Comparison of ENCODE assay signal across 3 cellular contexts in genomic region chr2:169572189-169572588, GRCh38.
TF ChIP-seq lines count a peak whose summit lies in the region.

No MANE protein-coding gene starts in this region.

TF ChIP-seq in SK-N-SH, 30 proteins besides CTCF, POLR2A, EP300 and RAD21 (continued from another document):
- no peak for TF ChIP-seq PBX3 (IDR thresholded peaks at IDR 0.05)
- no peak for TF ChIP-seq NFIC (IDR thresholded peaks at IDR 0.05; ENCODE audit: borderline replicate concordance)
- no peak for TF ChIP-seq GABPA (IDR thresholded peaks at IDR 0.05; ENCODE audit: low read depth)
- TF ChIP-seq EZH2phosphoT487 (IDR thresholded peaks at IDR 0.05; ENCODE audit: borderline replicate concordance, low read depth): no peak
- no peak for TF ChIP-seq MEF2A (IDR thresholded peaks at IDR 0.05; ENCODE audit: borderline replicate concordance, low read depth)
- no peak for TF ChIP-seq POLR2AphosphoS5 (IDR thresholded peaks at IDR 0.05; ENCODE audit: low read depth, low read length)
- no peak for TF ChIP-seq SIN3A (IDR thresholded peaks at IDR 0.05; ENCODE audit: borderline replicate concordance, low read depth, low read length)
- no peak for TF ChIP-seq RCOR1 (IDR thresholded peaks at IDR 0.05; ENCODE audit: low read length)
- TF ChIP-seq TAF1 (IDR thresholded peaks at IDR 0.05; ENCODE audit: borderline replicate concordance, low read depth, low read length): no peak
- no peak for TF ChIP-seq USF1 (IDR thresholded peaks at IDR 0.05; ENCODE audit: borderline replicate concordance, low read depth)
- TF ChIP-seq NRF1 (IDR thresholded peaks at IDR 0.05; ENCODE audit: low read depth, low read length): no peak

TF ChIP-seq in SK-N-SH treated with all-trans-retinoic acid at 6 μM for 48 hours, 23 proteins besides CTCF, POLR2A, EP300 and RAD21 (continued from another document):
- TF ChIP-seq PATZ1 (CRISPR knock-in tag; IDR thresholded peaks at IDR 0.05; ENCODE audit: borderline replicate concordance) (no peak), BACH2 (CRISPR knock-in tag; IDR thresholded peaks at IDR 0.05; ENCODE audit: borderline replicate concordance) (no peak), ZFP3 (CRISPR knock-in tag; IDR thresholded peaks at IDR 0.05) (no peak), ISL1 (CRISPR knock-in tag; IDR thresholded peaks at IDR 0.05) (no peak), CREB5 (CRISPR knock-in tag; IDR thresholded peaks at IDR 0.05; ENCODE audit: low read depth) (no peak), ZC3H10 (CRISPR knock-in tag; IDR thresholded peaks at IDR 0.05) (no peak), CSRNP3 (CRISPR knock-in tag; IDR thresholded peaks at IDR 0.05) (no peak), PPARA (CRISPR knock-in tag; IDR thresholded peaks at IDR 0.05; ENCODE audit: borderline replicate concordance) (no peak), CSDC2 (CRISPR knock-in tag; IDR thresholded peaks at IDR 0.05) (no peak), TOX (CRISPR knock-in tag; IDR thresholded peaks at IDR 0.05; ENCODE audit: borderline replicate concordance) (no peak), TSHZ2 (CRISPR knock-in tag; IDR thresholded peaks at IDR 0.05) (no peak), ZNF70 (CRISPR knock-in tag; IDR thresholded peaks at IDR 0.05) (no peak), ARNTL (CRISPR knock-in tag; IDR thresholded peaks at IDR 0.05; ENCODE audit: borderline replicate concordance, low read depth) (no peak), ZNF565 (CRISPR knock-in tag; conservative IDR thresholded peaks at IDR 0.05; ENCODE audit: low read depth) (no peak)
TF ChIP-seq in SK-N-SH treated with all-trans-retinoic acid at 6 μM for 48 hours: peak in this region for 0.

TF ChIP-seq in neural cell, 6 proteins besides CTCF, POLR2A, EP300 and RAD21:
- TF ChIP-seq REST (IDR thresholded peaks at IDR 0.05; ENCODE audit: borderline replicate concordance) (no peak), MXI1 (conservative IDR thresholded peaks at IDR 0.05; ENCODE audit: poor library complexity, severe bottlenecking) (no peak), POLR2AphosphoS5 (IDR thresholded peaks at IDR 0.05) (no peak), TAF1 (IDR thresholded peaks at IDR 0.05; ENCODE audit: low read depth) (no peak)
